Comparison of ENCODE assay signal across 1 cellular context in genomic region chr2:196926562-196927317, GRCh38.
TF ChIP-seq lines count a peak whose summit lies in the region.

Gene PGAP1 (minus strand): TSS chr2:196926707. CDS start chr2:196926616, 91 bp downstream.

TF ChIP-seq in HepG2, 621 proteins besides CTCF, POLR2A, EP300 and RAD21 (continued from another document and continues in another):
- TF ChIP-seq ZSCAN5A (CRISPR knock-in tag; IDR thresholded peaks at IDR 0.05; ENCODE audit: borderline replicate concordance) (peak; percentile 70; the same call in 1 of the 2 replicates), KMT2B (CRISPR knock-in tag; IDR thresholded peaks at IDR 0.05) (0 out of 2 replicates have a peak, but pooled peaks have one; percentile 68), CREM (IDR thresholded peaks at IDR 0.05) (0 out of 2 replicates have a peak, but pooled peaks have one; percentile 15), CREM (CRISPR knock-in tag; IDR thresholded peaks at IDR 0.05) (no peak), HIVEP1 (CRISPR knock-in tag; IDR thresholded peaks at IDR 0.05) (no peak), ZFY (CRISPR knock-in tag; IDR thresholded peaks at IDR 0.05) (peak; percentile 95), ZNF792 (CRISPR knock-in tag; IDR thresholded peaks at IDR 0.05) (peak; percentile 81), SNAPC5 (CRISPR knock-in tag; IDR thresholded peaks at IDR 0.05; ENCODE audit: borderline replicate concordance) (peak; percentile 80; the same call in 1 of the 2 replicates), AGO1 (IDR thresholded peaks at IDR 0.05; ENCODE audit: low read depth, low read length, poor library complexity, severe bottlenecking) (no peak), ONECUT2 (CRISPR knock-in tag; IDR thresholded peaks at IDR 0.05) (no peak), SRY (CRISPR knock-in tag; IDR thresholded peaks at IDR 0.05) (0 out of 2 replicates have a peak, but pooled peaks have one; percentile 77), ZNF816 (CRISPR knock-in tag; IDR thresholded peaks at IDR 0.05; ENCODE audit: borderline replicate concordance) (peak; percentile 41; the same call in 1 of the 2 replicates), YY1 (IDR thresholded peaks at IDR 0.05; ENCODE audit: insufficient read depth, insufficient replicate concordance, low read depth, low read length) (peak; percentile 82), ZFP90 (CRISPR knock-in tag; IDR thresholded peaks at IDR 0.05; ENCODE audit: borderline replicate concordance) (peak; percentile 1; the same call in 1 of the 2 replicates), KDM5B (CRISPR knock-in tag; IDR thresholded peaks at IDR 0.05; ENCODE audit: borderline replicate concordance) (no peak), ZMYM4 (CRISPR knock-in tag; IDR thresholded peaks at IDR 0.05) (peak; percentile 75), MEIS1 (CRISPR knock-in tag; IDR thresholded peaks at IDR 0.05; ENCODE audit: borderline replicate concordance) (peak; percentile 57; the same call in 1 of the 2 replicates), ZNF567 (CRISPR knock-in tag; IDR thresholded peaks at IDR 0.05; ENCODE audit: borderline replicate concordance) (no peak), ZNF414 (CRISPR knock-in tag; IDR thresholded peaks at IDR 0.05) (peak; percentile 57; the same call in 1 of the 2 replicates), ZNF232 (CRISPR knock-in tag; IDR thresholded peaks at IDR 0.05; ENCODE audit: borderline replicate concordance) (peak; percentile 57; the same call in 1 of the 2 replicates), NAIF1 (CRISPR knock-in tag; IDR thresholded peaks at IDR 0.05; ENCODE audit: borderline replicate concordance) (0 out of 2 replicates have a peak, but pooled peaks have one; percentile 45), TCF7 (IDR thresholded peaks at IDR 0.05; ENCODE audit: low read depth) (0 out of 2 replicates have a peak, but pooled peaks have one; percentile 37), ZNF614 (CRISPR knock-in tag; IDR thresholded peaks at IDR 0.05; ENCODE audit: borderline replicate concordance) (no peak), ZNF446 (CRISPR knock-in tag; IDR thresholded peaks at IDR 0.05) (0 out of 2 replicates have a peak, but pooled peaks have one; percentile 91), PLRG1 (conservative IDR thresholded peaks at IDR 0.05) (no peak), ZNF160 (CRISPR knock-in tag; IDR thresholded peaks at IDR 0.05) (peak; percentile 71; the same call in 1 of the 2 replicates), ZNF431 (CRISPR knock-in tag; IDR thresholded peaks at IDR 0.05; ENCODE audit: borderline replicate concordance, low read depth) (peak; percentile 87; the same call in 1 of the 2 replicates), ZC3H4 (CRISPR knock-in tag; IDR thresholded peaks at IDR 0.05; ENCODE audit: borderline replicate concordance) (no peak), RXRA (CRISPR knock-in tag; IDR thresholded peaks at IDR 0.05) (peak; percentile 26; the same call in 1 of the 2 replicates), JUN (CRISPR knock-in tag; IDR thresholded peaks at IDR 0.05) (0 out of 2 replicates have a peak, but pooled peaks have one; percentile 20), KDM2A (CRISPR knock-in tag; IDR thresholded peaks at IDR 0.05; ENCODE audit: borderline replicate concordance, low read depth) (peak; percentile 76), RNF219 (CRISPR knock-in tag; IDR thresholded peaks at IDR 0.05) (peak; percentile 66; the same call in 1 of the 2 replicates), ZNF75D (CRISPR knock-in tag; IDR thresholded peaks at IDR 0.05; ENCODE audit: borderline replicate concordance) (no peak), DNMT3B (CRISPR knock-in tag; conservative IDR thresholded peaks at IDR 0.05) (peak; percentile 51; the same call in 1 of the 2 replicates), RERE (CRISPR knock-in tag; IDR thresholded peaks at IDR 0.05; ENCODE audit: low read depth) (no peak; the same call in 1 of the 2 replicates), KIAA2018 (CRISPR knock-in tag; IDR thresholded peaks at IDR 0.05; ENCODE audit: borderline replicate concordance) (no peak), ZFP36 (IDR thresholded peaks at IDR 0.05; ENCODE audit: borderline replicate concordance, low read depth, low read length, partially characterized antibody) (no peak), TBX3 (IDR thresholded peaks at IDR 0.05; ENCODE audit: borderline replicate concordance) (peak; percentile 83; the same call in 1 of the 2 replicates), ZNF770 (CRISPR knock-in tag; IDR thresholded peaks at IDR 0.05) (peak; percentile 48; the same call in 1 of the 2 replicates), ZNF883 (CRISPR knock-in tag; IDR thresholded peaks at IDR 0.05; ENCODE audit: not compliant biosample characterization) (peak; percentile 52), ZNF317 (CRISPR knock-in tag; IDR thresholded peaks at IDR 0.05) (no peak; the same call in 1 of the 2 replicates), ZNF331 (CRISPR knock-in tag; IDR thresholded peaks at IDR 0.05) (peak; percentile 61)
